ENCODE assay signal across 15 cellular contexts in genomic region chr12:115570271-115570777, GRCh38.
DNase-seq lines count a peak whose midpoint lies in the region; ATAC-seq, FAIRE-seq and TF ChIP-seq lines count a peak whose summit lies in the region.
"Had no signal": no experiment of that assay in that cellular context is flagged by ENCODE, and none has a peak within 500 bp of the region (broad histone marks: within the 10 kb centered on the region; RNA-seq: fewer than 3 reads in every experiment).

No MANE protein-coding gene starts in this region.

- no peak overlapping the region for H4K91ac ChIP-seq in H9 (ENCODE audit: insufficient read length, low read depth, low read length)

- no peak overlapping the region for H3K18ac ChIP-seq in H9 (ENCODE audit: insufficient read length, low read depth, low read length)

- ATAC-seq in GM19467 (IDR thresholded peaks at IDR 0.05; ENCODE audit: unreplicated experiment) (no peak), pancreas (no peak)
- ATAC-seq: left colon had no signal

- no peaks in the 10 kb centered on the region for H3K79me2 ChIP-seq in PC-9 (ENCODE audit: low read depth)
- H3K79me2 ChIP-seq in H9 (ENCODE audit: insufficient read depth, low read length) = no peaks in the 10 kb centered on the region

- H3K27ac ChIP-seq in PC-9 (no peak overlapping the region), epithelial cell of prostate (peak overlapping the region; percentile 43), H9 (ENCODE audit: insufficient read length, low read depth, low read length) (no peak overlapping the region), pancreas (no peak overlapping the region)
- H3K27ac ChIP-seq: SK-N-MC, stomach had no signal

- whole genome bisulfite sequencing in H9 (ENCODE audit: extremely low coverage, insufficient read length, low lambda C conversion rate) = no CpG with 5 or more reads among the region's 19 CpGs
- WGBS in pancreas, 2 donors = 69 to 74% methylated on average over 19 of the region's 19 CpGs

- H2BK5ac ChIP-seq in H9 (ENCODE audit: insufficient read length, low read length) = no peak overlapping the region

- H3K23ac ChIP-seq in H9 (ENCODE audit: insufficient read length, low read depth, low read length) = no peak overlapping the region

- H3K36me3 ChIP-seq in PC-9 (ENCODE audit: low read depth) (no peaks in the 10 kb centered on the region), pancreas (no peaks in the 10 kb centered on the region)
- H3K36me3 ChIP-seq: stomach had no signal

- H3T11ph ChIP-seq in H9 (ENCODE audit: low read length) = no peak overlapping the region

- peak overlapping the region; percentile 47 for H3K4me2 ChIP-seq in PC-9
- no peak overlapping the region for H3K4me2 ChIP-seq in H9 (ENCODE audit: insufficient read depth, insufficient read length, low read length)

- H3K4me1 ChIP-seq in PC-9 (replicated peaks; ENCODE audit: insufficient read depth) (no peaks in the 10 kb centered on the region), H9 (ENCODE audit: insufficient read depth, low read length) (no peaks in the 10 kb centered on the region), pancreas (no peaks in the 10 kb centered on the region)
- H3K4me1 ChIP-seq: stomach had no signal

- H2BK120ac ChIP-seq in H9 (ENCODE audit: low read depth, low read length, poor library complexity, severe bottlenecking) = no peak overlapping the region

- H2AFZ ChIP-seq in PC-9 (no peak overlapping the region), H9 (ENCODE audit: low read length) (no peak overlapping the region)

- no peaks in the 10 kb centered on the region for H3F3A ChIP-seq in PC-9 (ENCODE audit: insufficient read depth, low read depth)

- no TSS peak for BruUV-seq in PC-9 (replicated peaks; lab: Mats Ljungman, UMichigan)

- no peaks in the 10 kb centered on the region; a peak in 1 of 7 replicates for H3K36me3 Mint-ChIP-seq in H9 (ENCODE audit: insufficient read depth in 1 of 3, low read depth in 3 of 3)

- H4K8ac ChIP-seq in H9 (replicated peaks; ENCODE audit: insufficient read length, low read depth, low read length) = no peak overlapping the region

- H3K4me3 ChIP-seq in PC-9 (no peak overlapping the region; the same call in 1 of the 2 replicates), skeletal muscle cell (ENCODE audit: low read depth, low read length) (peak overlapping the region; percentile 22), pancreas (no peak overlapping the region)
- H3K4me3 ChIP-seq: SK-N-MC, stomach had no signal

- TF ChIP-seq CTCF in PC-9 (conservative IDR thresholded peaks at IDR 0.05) (no peak), H9 (conservative IDR thresholded peaks at IDR 0.05) (no peak), pancreas (IDR thresholded peaks at IDR 0.05) (no peak)

- CTCF ChIA-PET in PC-9 (lab: Charles Lee) = no interaction called here

- no peaks in the 10 kb centered on the region for H3K23me2 ChIP-seq in H9 (ENCODE audit: insufficient read length, low read depth, low read length, poor library complexity, severe bottlenecking)

- H4K20me1 ChIP-seq in PC-9 (ENCODE audit: insufficient read depth) (no peaks in the 10 kb centered on the region), H9 (ENCODE audit: control insufficient read depth, insufficient read depth, insufficient read length) (no peaks in the 10 kb centered on the region)

- H4K5ac ChIP-seq in H9 (ENCODE audit: insufficient read length, low read depth, low read length) = no peak overlapping the region

- no peaks in the 10 kb centered on the region for H3K79me1 ChIP-seq in H9 (ENCODE audit: insufficient read depth, low read depth, low read length, poor library complexity, severe bottlenecking)

- H2BK12ac ChIP-seq in H9 (ENCODE audit: insufficient read length, low read depth, low read length) = no peak overlapping the region

- no peak overlapping the region for H2AK5ac ChIP-seq in H9 (ENCODE audit: insufficient read length, low read length)

- no peak overlapping the region for H2BK15ac ChIP-seq in H9 (ENCODE audit: low read depth, low read length)

- no peak overlapping the region for H3K56ac ChIP-seq in H9 (ENCODE audit: insufficient read length, low read depth, low read length)

- no peak overlapping the region for H2BK20ac ChIP-seq in H9 (ENCODE audit: low read depth, low read length, poor library complexity, severe bottlenecking)

- H3K9me3 Mint-ChIP-seq in H9 = peaks cover 0 to 3% of the 10 kb centered on the region in 2 experiments; a peak in 1 of 5 replicates

- intact Hi-C loops in PC-9 (cut with micrococcal nuclease; ENCODE audit: unreplicated experiment) (no loop called here), pancreas (cut with DNase I) (no loop called here)

- DNase-seq in GOT3 (lab: John Stamatoyannopoulos, UW) = peak; percentile 8
- DNase-seq in PC-9 = no peak
- peak; percentile 12 for DNase-seq in epithelial cell of prostate (ENCODE audit: low read depth, low spot score)
- peak; percentile 15 for DNase-seq in skeletal muscle cell (ENCODE audit: low read depth)
- no peak for DNase-seq in H9
- DNase-seq in OCI-M2 (lab: John Stamatoyannopoulos, UW; ENCODE audit: unreplicated experiment) = no peak
- DNase-seq in pancreas = no peak
- DNase-seq: activated CD4-positive, alpha-beta T cell treated with anti-CD3 and anti-CD28 coated beads for 1 hour; activated T-cell treated with anti-CD3 and anti-CD28 coated beads, Interleukin-2, amount 50 U/mL, for 1 hour; left colon; naive B cell; NCI-H1436; stomach had no signal

- H3K27me3 Mint-ChIP-seq in H9 (ENCODE audit: low read depth) = no peaks in the 10 kb centered on the region

- H3K27me3 ChIP-seq in PC-9 (ENCODE audit: insufficient read depth, low read depth) (peaks cover 42% of the 10 kb centered on the region), H9 (ENCODE audit: insufficient read depth, low read length) (no peaks in the 10 kb centered on the region; the same call in 1 of the 2 replicates), pancreas (no peaks in the 10 kb centered on the region)

- no peaks in the 10 kb centered on the region; the same call in 1 of the 2 replicates for H3K9me2 ChIP-seq in PC-9 (ENCODE audit: insufficient read depth)

- no peak overlapping the region for H3K14ac ChIP-seq in H9 (ENCODE audit: insufficient read depth, low read length)

- H3K4ac ChIP-seq in H9 (ENCODE audit: low read depth, low read length) = no peak overlapping the region

- peaks cover 0 to 13% of the 10 kb centered on the region in 2 experiments; a peak in 2 of 4 replicates for H3K4me1 Mint-ChIP-seq in H9
- H3K4me1 Mint-ChIP-seq: naive B cell had no signal

- no peak for FAIRE-seq in pancreas (lab: Jason Lieb, UNC)

- no peak overlapping the region for H3K9ac ChIP-seq in H9 (ENCODE audit: extremely low read depth, insufficient read length, low read length)

- no peak overlapping the region for H3K27ac Mint-ChIP-seq in H9

- H3K9me3 ChIP-seq in PC-9 (ENCODE audit: insufficient read depth, low read depth) (no peaks in the 10 kb centered on the region), H9 (ENCODE audit: control insufficient read depth, low read depth, low read length) (no peaks in the 10 kb centered on the region), pancreas (no peaks in the 10 kb centered on the region)
- H3K9me3 ChIP-seq: stomach had no signal

- no peak overlapping the region for H3K4me3 Mint-ChIP-seq in H9

- POLR2A ChIA-PET in PC-9 (lab: Charles Lee; ENCODE audit: unreplicated experiment) = no interaction called here

Comparison
In these comparisons a context has a peak if more than half of its experiments do, and no peak if none do; other contexts are left out.
1. DNase-seq: peak in GOT3 (single experiment), epithelial cell of prostate (single experiment) and skeletal muscle cell (single experiment); none in PC-9 (0 of 2), H9 (single experiment), OCI-M2 (single experiment) and pancreas (0 of 6).